ENCODE assay signal across 17 cellular contexts in the genomic region with DNA sequence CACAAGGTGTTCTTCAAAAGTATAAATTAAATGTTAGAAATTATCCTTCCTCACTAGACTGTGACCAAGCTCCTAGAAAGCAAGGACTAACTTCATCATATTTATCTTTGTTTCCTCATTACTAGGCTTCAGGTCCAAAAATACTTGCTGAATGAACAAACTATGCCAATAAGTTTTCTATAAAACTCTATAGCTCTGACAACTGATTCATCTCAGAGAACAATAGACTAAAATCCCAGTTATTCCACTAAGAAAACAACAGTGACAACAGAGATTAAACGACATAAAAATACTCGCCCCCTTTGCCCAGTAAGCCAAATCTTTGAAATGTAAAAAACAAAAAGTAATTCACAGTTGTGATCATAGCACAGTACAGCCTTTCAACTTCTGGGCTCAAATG. TPM values are rescaled to one million over a fixed set of nuclear protein-coding genes. Genes with fewer than 3 reads are reported as not detected.
A peak's percentile ranks its signal among the peaks of the same experiment; 100 is the strongest.
DNase-seq lines count a peak whose midpoint lies in the region; ATAC-seq, FAIRE-seq and TF ChIP-seq lines count a peak whose summit lies in the region.
"Had no signal": no experiment of that assay in that cellular context is flagged by ENCODE, and none has a peak within 500 bp of the region (broad histone marks: within the 10 kb centered on the region; RNA-seq: fewer than 3 reads in every experiment).

No MANE protein-coding gene starts in this region.

- H3K4me2 ChIP-seq in endothelial cell of umbilical vein (ENCODE audit: insufficient read depth, low read length) (peak overlapping the region; percentile 51), neural progenitor cell (no peak overlapping the region)
- H3K4me2 ChIP-seq: GM23338 had no signal

- H3K4me3 ChIP-seq in CD8-positive, alpha-beta T cell (ENCODE audit: low read depth, low read length) = no peak overlapping the region
- H3K4me3 ChIP-seq in RWPE2 (ENCODE audit: severe bottlenecking) (no peak overlapping the region), endothelial cell of umbilical vein (replicated peaks in 1 of 3; ENCODE audit: insufficient read depth in 1 of 3, low read depth in 1 of 3, low read length in 3 of 3) (peak overlapping the region in 1 of 3 experiments; percentile 26), neural progenitor cell (no peak overlapping the region)
- H3K4me3 ChIP-seq: esophagus muscularis mucosa, GM23338, heart right ventricle had no signal

- H3K4me1 Mint-ChIP-seq in CD8-positive, alpha-beta T cell (ENCODE audit: low read depth) = peaks cover 85% of the 10 kb centered on the region
- H3K4me1 Mint-ChIP-seq in neural progenitor cell = no peaks in the 10 kb centered on the region

- peaks cover 29% of the 10 kb centered on the region for H3K4me1 ChIP-seq in CD8-positive, alpha-beta T cell (ENCODE audit: insufficient read depth, low read length)
- H3K4me1 ChIP-seq in RWPE2 (ENCODE audit: insufficient read depth, poor library complexity, severe bottlenecking) = peaks cover 7% of the 10 kb centered on the region
- peaks cover 29% of the 10 kb centered on the region for H3K4me1 ChIP-seq in endothelial cell of umbilical vein (ENCODE audit: control insufficient read depth, extremely low read depth, insufficient read depth, low read length)
- peaks cover 9% of the 10 kb centered on the region for H3K4me1 ChIP-seq in neural progenitor cell
- H3K4me1 ChIP-seq: BE2C had no signal

- H3K9ac ChIP-seq in endothelial cell of umbilical vein (replicated peaks; ENCODE audit: extremely low read depth, insufficient read depth, low read length) = peak overlapping the region; percentile 35
- no peak overlapping the region for H3K9ac ChIP-seq in neural progenitor cell

- DNase-seq in CD8-positive, alpha-beta T cell = no peak
- DNase-seq in RWPE2 (ENCODE audit: low spot score) (no peak), endothelial cell of umbilical vein (ENCODE audit: low read depth, low spot score) (peak; percentile 66), neural progenitor cell (ENCODE audit: low spot score) (no peak), C1 segment of cervical spinal cord (lab: John Stamatoyannopoulos, UW) (no peak)
- no peak for DNase-seq in activated effector memory CD4-positive, alpha-beta T cell treated with anti-CD3 and anti-CD28 coated beads, Interleukin-2, amount 50 U/mL, for 16 hours
- DNase-seq: activated CD4-positive, alpha-beta T cell treated with anti-CD3 and anti-CD28 coated beads, Interleukin-2, amount 10 ng/mL, durations not matched to agents 24 days and 14 days; BE2C; heart right ventricle; NCI-H1694; NCI-H446 treated with DMSO at 0.1 percent for 48 hours; retina had no signal

- no peaks in the 10 kb centered on the region for H3K27me3 Mint-ChIP-seq in CD8-positive, alpha-beta T cell (ENCODE audit: low read depth)
- H3K27me3 Mint-ChIP-seq in neural progenitor cell (ENCODE audit: insufficient read depth, low read depth) = no peaks in the 10 kb centered on the region
- H3K27me3 Mint-ChIP-seq: activated CD4-positive, alpha-beta T cell treated with anti-CD3 and anti-CD28 coated beads, Interleukin-2, amount 10 ng/mL, durations not matched to agents 24 days and 14 days had no signal

- H3K27me3 ChIP-seq in CD8-positive, alpha-beta T cell (ENCODE audit: insufficient read depth, low read length) = no peaks in the 10 kb centered on the region
- H3K27me3 ChIP-seq in RWPE2 (ENCODE audit: insufficient read depth, poor library complexity, severe bottlenecking) (no peaks in the 10 kb centered on the region), endothelial cell of umbilical vein (ENCODE audit: control insufficient read depth in 2 of 2, insufficient read depth in 2 of 2, low read length in 2 of 2) (no peaks in the 10 kb centered on the region), neural progenitor cell (no peaks in the 10 kb centered on the region)
- H3K27me3 ChIP-seq: BE2C, esophagus muscularis mucosa, heart right ventricle had no signal

- H3K4me3 Mint-ChIP-seq in CD8-positive, alpha-beta T cell = no peak overlapping the region
- H3K4me3 Mint-ChIP-seq in neural progenitor cell = no peak overlapping the region
- H3K4me3 Mint-ChIP-seq: activated CD4-positive, alpha-beta T cell treated with anti-CD3 and anti-CD28 coated beads, Interleukin-2, amount 10 ng/mL, durations not matched to agents 24 days and 14 days; GM23338 had no signal

- H4K20me1 ChIP-seq in endothelial cell of umbilical vein (replicated peaks; ENCODE audit: control insufficient read depth, extremely low read depth, insufficient read depth, low read length) (peaks cover 8% of the 10 kb centered on the region), neural progenitor cell (ENCODE audit: low read depth) (peaks cover 53% of the 10 kb centered on the region)

- no peaks in the 10 kb centered on the region for H3K9me3 ChIP-seq in CD8-positive, alpha-beta T cell (ENCODE audit: low read length)
- H3K9me3 ChIP-seq in RWPE2 (ENCODE audit: severe bottlenecking) = no peaks in the 10 kb centered on the region
- no peaks in the 10 kb centered on the region for H3K9me3 ChIP-seq in endothelial cell of umbilical vein (replicated peaks; ENCODE audit: control insufficient read depth, insufficient read depth, low read length)
- no peaks in the 10 kb centered on the region for H3K9me3 ChIP-seq in neural progenitor cell (ENCODE audit: low read depth)
- H3K9me3 ChIP-seq: BE2C, esophagus muscularis mucosa, heart right ventricle had no signal

- H3K9me1 ChIP-seq in endothelial cell of umbilical vein (replicated peaks; ENCODE audit: control insufficient read depth, extremely low read depth, insufficient read depth, low read length) = no peaks in the 10 kb centered on the region

- intact Hi-C loops in CD8-positive, alpha-beta T cell (cut with DNase I, micrococcal nuclease) = no loop called here
- intact Hi-C loops in endothelial cell of umbilical vein (cut with micrococcal nuclease) = no loop called here

- dilution Hi-C loops in endothelial cell of umbilical vein (cut with MboI; ENCODE audit: extremely low pct_ligation_motif_present, low sequenced_read_pairs) = no loop called here

- peak overlapping the region; percentile 61 for H3K27ac Mint-ChIP-seq in CD8-positive, alpha-beta T cell
- H3K27ac Mint-ChIP-seq in neural progenitor cell = no peak overlapping the region
- H3K27ac Mint-ChIP-seq: activated CD4-positive, alpha-beta T cell treated with anti-CD3 and anti-CD28 coated beads, Interleukin-2, amount 10 ng/mL, durations not matched to agents 24 days and 14 days had no signal

- peak; percentile 71 for FAIRE-seq in endothelial cell of umbilical vein (lab: Jason Lieb, UNC)
- FAIRE-seq: colon had no signal

- H3K36me3 Mint-ChIP-seq in CD8-positive, alpha-beta T cell = peaks cover 4% of the 10 kb centered on the region
- H3K36me3 Mint-ChIP-seq in neural progenitor cell = peaks cover 28% of the 10 kb centered on the region

- H3F3A ChIP-seq in neural progenitor cell (ENCODE audit: low read depth) = peaks cover 24% of the 10 kb centered on the region

- no peak overlapping the region for H2AFZ ChIP-seq in endothelial cell of umbilical vein (ENCODE audit: low read depth, low read length)
- no peak overlapping the region for H2AFZ ChIP-seq in neural progenitor cell (replicated peaks)
- H2AFZ ChIP-seq: GM23338 had no signal

- POLR2A ChIA-PET in CD8-positive, alpha-beta T cell (lab: Charles Lee) = interaction anchor here (0.6 to 1.0 kb wide), 2 partner anchors 11 to 135 kb away, joined by 3 to 9 read pairs; no protein-coding TSS in a partner anchor
- POLR2A ChIA-PET in endothelial cell of umbilical vein (lab: Charles Lee) = interaction anchor here (0.6 kb wide), 2 partner anchors 60 to 246 kb away, joined by 5 to 7 read pairs; no protein-coding TSS in a partner anchor

- no peaks in the 10 kb centered on the region for H3K9me3 Mint-ChIP-seq in CD8-positive, alpha-beta T cell
- peaks cover 20% of the 10 kb centered on the region for H3K9me3 Mint-ChIP-seq in neural progenitor cell
- H3K9me3 Mint-ChIP-seq: activated CD4-positive, alpha-beta T cell treated with anti-CD3 and anti-CD28 coated beads, Interleukin-2, amount 10 ng/mL, durations not matched to agents 24 days and 14 days; GM23338 had no signal

- TF ChIP-seq POLR2A in endothelial cell of umbilical vein (IDR thresholded peaks at IDR 0.05; ENCODE audit: low read depth, low read length) = no peak

- ATAC-seq in CD8-positive, alpha-beta T cell = no peak
- ATAC-seq in RWPE2 (ENCODE audit: low read depth) (peak; percentile 42; the same call in 2 of the 3 replicates), GM18511 (IDR thresholded peaks at IDR 0.05; ENCODE audit: unreplicated experiment) (no peak), HG03108 (IDR thresholded peaks at IDR 0.05; ENCODE audit: unreplicated experiment) (no peak)

- H3K79me2 ChIP-seq in endothelial cell of umbilical vein (ENCODE audit: control insufficient read depth, insufficient read depth, low read length) = peaks cover 88% of the 10 kb centered on the region
- H3K79me2 ChIP-seq in neural progenitor cell (ENCODE audit: low read depth) = peaks cover 100% of the 10 kb centered on the region

- no TSS peak for BruUV-seq in endothelial cell of umbilical vein (replicated peaks; lab: Mats Ljungman, UMichigan)

- CTCF ChIA-PET in CD8-positive, alpha-beta T cell (lab: Charles Lee) = interaction anchor here (0.9 to 1.1 kb wide), 3 partner anchors 11 to 174 kb away, joined by 3 to 5 read pairs (median 3); no protein-coding TSS in a partner anchor
- CTCF ChIA-PET in endothelial cell of umbilical vein (lab: Charles Lee) = interaction anchor here (1.0 to 2.8 kb wide), 6 partner anchors 9 to 269 kb away, joined by 3 to 22 read pairs (median 10); a partner anchor contains a TSS

- no peak for TF ChIP-seq CTCF in CD8-positive, alpha-beta T cell (IDR thresholded peaks at IDR 0.05)
- TF ChIP-seq CTCF in RWPE2 (IDR thresholded peaks at IDR 0.05; ENCODE audit: poor library complexity, severe bottlenecking) = no peak
- TF ChIP-seq CTCF in endothelial cell of umbilical vein (IDR thresholded peaks at IDR 0.05; ENCODE audit: extremely low read depth in 1 of 2, insufficient read depth in 1 of 2, low read depth in 1 of 2, low read length in 2 of 2) = no peak
- TF ChIP-seq CTCF in neural progenitor cell (IDR thresholded peaks at IDR 0.05) = no peak

- H3K36me3 ChIP-seq in CD8-positive, alpha-beta T cell (ENCODE audit: insufficient read depth, low read length) = no peaks in the 10 kb centered on the region
- H3K36me3 ChIP-seq in RWPE2 (ENCODE audit: low read depth) = peaks cover 5% of the 10 kb centered on the region
- no peaks in the 10 kb centered on the region for H3K36me3 ChIP-seq in endothelial cell of umbilical vein (ENCODE audit: control insufficient read depth in 2 of 2, extremely low read depth in 1 of 2, insufficient read depth in 2 of 2, low read length in 2 of 2)
- no peaks in the 10 kb centered on the region for H3K36me3 ChIP-seq in neural progenitor cell
- H3K36me3 ChIP-seq: BE2C, esophagus muscularis mucosa, heart right ventricle had no signal

- no peak overlapping the region for H3K27ac ChIP-seq in CD8-positive, alpha-beta T cell (ENCODE audit: low read depth, low read length)
- H3K27ac ChIP-seq in RWPE2 (ENCODE audit: poor library complexity, severe bottlenecking) = peak overlapping the region; percentile 34
- peak overlapping the region; percentile 71 for H3K27ac ChIP-seq in endothelial cell of umbilical vein (ENCODE audit: insufficient read depth, low read depth, low read length)
- H3K27ac ChIP-seq in neural progenitor cell = peak overlapping the region; percentile 39

RNA-seq across cellular contexts. Expression of a gene that starts 13.6 kb away (rescaled TPM):
- 100 to 1,000 TPM in 1 of 2 experiments, 10 to 100 TPM in 1; 95.7 to 107 TPM for total RNA-seq in CD8-positive, alpha-beta T cell
- total RNA-seq in endothelial cell of umbilical vein (53.7 and 62.7 TPM in 2 replicates), neural progenitor cell (ENCODE audit: low replicate concordance) (26.4 and 31.1 TPM in 2 replicates)
- 4.1 and 5.8 TPM in 2 replicates for polyA plus RNA-seq in endothelial cell of umbilical vein
- 9.5 and 9.7 TPM in 2 replicates for polyA plus RNA-seq in endothelial cell of umbilical vein (2011; cell fraction: cytosol; rRNA removed)
- polyA plus RNA-seq in endothelial cell of umbilical vein (2011; cell fraction: nucleus; rRNA removed) = 11.8 and 14.2 TPM in 2 replicates
- polyA plus RNA-seq in endothelial cell of umbilical vein (2012) = 23.2 and 24.8 TPM in 2 replicates
- 11.1 and 15.6 TPM in 2 replicates for polyA minus RNA-seq in endothelial cell of umbilical vein
- polyA minus RNA-seq in endothelial cell of umbilical vein (2011; cell fraction: cytosol; rRNA and poly(A)+ RNA removed) = 14.4 TPM
- polyA minus RNA-seq in endothelial cell of umbilical vein (2011; cell fraction: nucleus; rRNA and poly(A)+ RNA removed) = 37.4 and 41.5 TPM in 2 replicates
